In the genomic region with DNA sequence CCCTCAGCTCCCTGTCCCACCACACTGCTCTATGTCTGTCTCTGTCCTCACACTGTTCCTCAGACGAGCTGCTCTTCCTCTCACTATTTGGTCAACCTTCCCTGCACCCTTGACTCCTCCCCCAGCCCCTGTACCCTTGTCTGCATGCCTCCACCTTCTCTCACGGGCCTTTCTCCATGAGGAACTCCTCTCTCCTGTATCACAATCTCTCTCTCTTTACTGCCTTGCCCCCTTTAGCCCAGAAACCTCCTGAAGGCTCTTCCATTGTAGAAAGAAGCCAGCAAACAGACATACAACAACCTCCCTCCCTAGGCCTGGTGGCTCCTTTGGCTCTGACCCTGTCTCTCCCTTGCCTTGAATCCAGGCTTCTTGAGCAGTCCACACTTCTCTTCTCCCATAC, we compare ENCODE assay signal across 34 cellular contexts.
"Had no signal": no experiment of that assay in that cellular context is flagged by ENCODE, and none has a peak within 500 bp of the region (broad histone marks: within the 10 kb centered on the region; RNA-seq: fewer than 3 reads in every experiment).

No MANE protein-coding gene starts in this region.

- H3K4me1 Mint-ChIP-seq: activated CD4-positive, alpha-beta T cell treated with anti-CD3 and anti-CD28 coated beads for 36 hours; activated naive CD4-positive, alpha-beta T cell treated with anti-CD3 and anti-CD28 coated beads, Interleukin-2, amount 50 U/mL, for 24 hours; central memory CD8-positive, alpha-beta T cell had no signal

- H3K36me3 ChIP-seq: ascending aorta, cardiac muscle cell, Peyer's patch, SJSA1 had no signal

- H3K9ac ChIP-seq: KMS-11, SK-N-SH had no signal

- H3K27ac ChIP-seq: ascending aorta, cardiac muscle cell, KMS-11, Peyer's patch, SJSA1 had no signal

- H3K9me3 ChIP-seq: ascending aorta, Peyer's patch, SJSA1, SK-N-SH had no signal

- H3K9me3 Mint-ChIP-seq: activated CD4-positive, alpha-beta T cell treated with anti-CD3 and anti-CD28 coated beads, Interleukin-2, amount 10 ng/mL, durations not matched to agents 7 days and 5 days; activated naive CD4-positive, alpha-beta T cell treated with anti-CD3 and anti-CD28 coated beads, Interleukin-2, amount 50 U/mL, for 24 hours; activated naive CD8-positive, alpha-beta T cell treated with anti-CD3 and anti-CD28 coated beads, Interleukin-2, amount 10 ng/mL, durations not matched to agents 7 days and 5 days; activated T-cell treated with anti-CD3 and anti-CD28 coated beads, Interleukin-2, amount 50 U/mL, for 24 hours; activated T-helper 2 cell treated with anti-CD3 and anti-CD28 coated beads, Interferon-gamma antibody, Interleukin-2, Interleukin-4, amounts not matched to agents 10 μg/mL and 5 μg/mL and 100 μg/mL, durations not matched to agents 14 hours and 24 hours and 36 hours; central memory CD8-positive, alpha-beta T cell; T-helper 1 cell treated with Interleukin-12 subunit alpha and Interleukin-12 subunit beta and Interleukin-4 antibody, amounts not matched to agents 30 μg/mL and 1 μg/mL, for 36 hours; T-helper 2 cell treated with Interferon-gamma antibody and Interleukin-4, amounts not matched to agents 5 μg/mL and 100 μg/mL, for 36 hours had no signal

- DNase-seq: activated CD4-positive, alpha-beta T cell treated with anti-CD3 and anti-CD28 coated beads for 36 hours; activated CD4-positive, alpha-beta T cell treated with anti-CD3 and anti-CD28 coated beads, Interleukin-2, amount 10 ng/mL, durations not matched to agents 7 days and 5 days; activated CD4-positive, alpha-beta T cell treated with anti-CD3 and anti-CD28 coated beads, Interleukin-2, amount 50 U/mL, for 48 hours; activated CD8-positive, alpha-beta T cell treated with anti-CD3 and anti-CD28 coated beads, Interleukin-2, amount 10 ng/mL, durations not matched to agents 7 days and 5 days; activated gamma-delta T cell; activated naive CD4-positive, alpha-beta T cell treated with Interleukin-2 at 50 U/mL for 16 hours; activated naive CD8-positive, alpha-beta T cell treated with anti-CD3 and anti-CD28 coated beads, Interleukin-2, amount 10 ng/mL, durations not matched to agents 7 days and 5 days; activated T-cell treated with anti-CD3 and anti-CD28 coated beads, Interleukin-2, amount 50 U/mL, for 24 hours; amygdala; MM.1S; MV-4-11; NCI-H1092 treated with DMSO at 0.1 percent for 48 hours; NCI-H1417; NCI-H187 treated with DMSO at 0.1 percent for 48 hours; NCI-H2081 treated with DMSO at 0.1 percent for 48 hours; NCI-H345; NCI-H524 treated with DMSO at 0.1 percent for 48 hours; NK-92 treated with Interleukin-12 subunit alpha and Interleukin-12 subunit beta, amount 100 ng/mL, for 24 hours; PC-3; RPMI8226; SHP77 treated with DMSO at 0.1 percent for 48 hours; SK-N-SH had no signal

- H3K27me3 ChIP-seq: ascending aorta, cardiac muscle cell, Peyer's patch had no signal

- H3K4me3 Mint-ChIP-seq: activated CD4-positive, alpha-beta T cell treated with anti-CD3 and anti-CD28 coated beads for 36 hours; activated CD4-positive, alpha-beta T cell treated with anti-CD3 and anti-CD28 coated beads, Interleukin-2, amount 10 ng/mL, durations not matched to agents 7 days and 5 days; activated CD8-positive, alpha-beta T cell treated with anti-CD3 and anti-CD28 coated beads, Interleukin-2, amount 10 ng/mL, durations not matched to agents 7 days and 5 days; activated naive CD4-positive, alpha-beta T cell treated with anti-CD3 and anti-CD28 coated beads, Interleukin-2, amount 50 U/mL, for 24 hours; activated naive CD8-positive, alpha-beta T cell treated with anti-CD3 and anti-CD28 coated beads, Interleukin-2, amount 10 ng/mL, durations not matched to agents 7 days and 5 days; activated T-cell treated with anti-CD3 and anti-CD28 coated beads, Interleukin-2, amount 50 U/mL, for 24 hours; central memory CD8-positive, alpha-beta T cell; T-helper 1 cell treated with Interleukin-12 subunit alpha and Interleukin-12 subunit beta and Interleukin-4 antibody, amounts not matched to agents 30 μg/mL and 1 μg/mL, for 36 hours; T-helper 2 cell treated with Interferon-gamma antibody and Interleukin-4, amounts not matched to agents 5 μg/mL and 100 μg/mL, for 36 hours; WTC11 had no signal

- H3K4me1 ChIP-seq: ascending aorta, Peyer's patch, SJSA1 had no signal

- H3K27ac Mint-ChIP-seq: activated CD4-positive, alpha-beta T cell treated with anti-CD3 and anti-CD28 coated beads for 36 hours; activated CD4-positive, alpha-beta T cell treated with anti-CD3 and anti-CD28 coated beads, Interleukin-2, amount 10 ng/mL, durations not matched to agents 7 days and 5 days; activated CD8-positive, alpha-beta T cell treated with anti-CD3 and anti-CD28 coated beads, Interleukin-2, amount 10 ng/mL, durations not matched to agents 7 days and 5 days; activated naive CD4-positive, alpha-beta T cell treated with anti-CD3 and anti-CD28 coated beads, Interleukin-2, amount 50 U/mL, for 24 hours; activated naive CD8-positive, alpha-beta T cell treated with anti-CD3 and anti-CD28 coated beads, Interleukin-2, amount 10 ng/mL, durations not matched to agents 7 days and 5 days; activated T-cell treated with anti-CD3 and anti-CD28 coated beads, Interleukin-2, amount 50 U/mL, for 24 hours; activated T-helper 2 cell treated with anti-CD3 and anti-CD28 coated beads, Interferon-gamma antibody, Interleukin-2, Interleukin-4, amounts not matched to agents 10 μg/mL and 5 μg/mL and 100 μg/mL, durations not matched to agents 14 hours and 24 hours and 36 hours; T-helper 1 cell treated with Interleukin-12 subunit alpha and Interleukin-12 subunit beta and Interleukin-4 antibody, amounts not matched to agents 30 μg/mL and 1 μg/mL, for 36 hours; T-helper 2 cell treated with Interferon-gamma antibody and Interleukin-4, amounts not matched to agents 5 μg/mL and 100 μg/mL, for 36 hours; WTC11 had no signal

- ATAC-seq: activated CD4-positive, alpha-beta T cell treated with anti-CD3 and anti-CD28 coated beads for 36 hours; activated CD4-positive, CD25-positive, alpha-beta regulatory T cell treated with anti-CD3 and anti-CD28 coated beads, Interleukin-2, amount 50 U/mL, for 24 hours; activated CD8-positive, alpha-beta T cell treated with anti-CD3 and anti-CD28 coated beads, Interleukin-2, amount 10 ng/mL, durations not matched to agents 7 days and 5 days; PC-3; WTC11 had no signal

- H3K36me3 Mint-ChIP-seq: activated naive CD4-positive, alpha-beta T cell treated with anti-CD3 and anti-CD28 coated beads, Interleukin-2, amount 50 U/mL, for 24 hours; activated naive CD8-positive, alpha-beta T cell treated with anti-CD3 and anti-CD28 coated beads, Interleukin-2, amount 10 ng/mL, durations not matched to agents 7 days and 5 days; WTC11 had no signal

- H3K4me2 ChIP-seq: KMS-11, SK-N-SH had no signal

- H3K4me3 ChIP-seq: ascending aorta, cardiac muscle cell, Peyer's patch, SJSA1 had no signal
